Comparison of ENCODE assay signal across 1 cellular context in the genomic region with DNA sequence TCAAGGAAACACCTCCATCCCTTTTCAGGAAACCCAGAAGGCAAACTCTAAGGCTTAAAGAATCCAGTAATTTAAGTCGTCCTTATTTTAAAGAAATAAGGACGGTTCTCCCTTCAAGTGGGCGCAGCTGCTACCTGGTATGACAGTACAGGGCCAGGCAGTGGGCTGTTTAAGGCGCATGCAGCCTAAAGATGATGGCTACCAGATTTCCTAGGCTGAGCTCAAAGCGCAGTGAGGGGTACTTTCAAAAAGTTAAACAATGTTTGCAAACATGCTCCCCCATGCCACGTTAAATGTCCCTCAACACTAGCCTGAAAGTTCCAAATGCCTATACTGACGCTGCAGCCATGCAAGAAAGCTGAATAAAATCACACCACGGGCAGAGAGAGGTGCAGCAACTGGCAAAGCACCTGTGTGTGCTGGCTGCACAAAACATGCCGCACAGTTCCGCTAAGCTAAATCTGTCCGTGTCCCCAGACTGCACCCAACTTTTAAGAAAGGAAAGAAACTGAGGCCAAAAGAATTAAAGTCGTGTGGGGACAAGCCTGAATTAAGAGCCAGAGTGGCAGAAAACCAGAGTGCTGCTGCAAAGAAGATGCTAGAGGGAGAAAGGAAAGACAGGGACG.
TF ChIP-seq lines count a peak whose summit lies in the region.

No MANE protein-coding gene starts in this region.

TF ChIP-seq in H1, 55 proteins besides CTCF, POLR2A, EP300 and RAD21 (continued from another document):
- TF ChIP-seq, protein P1, sequence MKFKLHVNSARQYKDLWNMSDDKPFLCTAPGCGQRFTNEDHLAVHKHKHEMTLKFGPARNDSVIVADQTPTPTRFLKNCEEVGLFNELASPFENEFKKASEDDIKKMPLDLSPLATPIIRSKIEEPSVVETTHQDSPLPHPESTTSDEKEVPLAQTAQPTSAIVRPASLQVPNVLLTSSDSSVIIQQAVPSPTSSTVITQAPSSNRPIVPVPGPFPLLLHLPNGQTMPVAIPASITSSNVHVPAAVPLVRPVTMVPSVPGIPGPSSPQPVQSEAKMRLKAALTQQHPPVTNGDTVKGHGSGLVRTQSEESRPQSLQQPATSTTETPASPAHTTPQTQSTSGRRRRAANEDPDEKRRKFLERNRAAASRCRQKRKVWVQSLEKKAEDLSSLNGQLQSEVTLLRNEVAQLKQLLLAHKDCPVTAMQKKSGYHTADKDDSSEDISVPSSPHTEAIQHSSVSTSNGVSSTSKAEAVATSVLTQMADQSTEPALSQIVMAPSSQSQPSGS (IDR thresholded peaks at IDR 0.05; ENCODE audit: low read length): no peak
- TF ChIP-seq RFX5 (IDR thresholded peaks at IDR 0.05; ENCODE audit: borderline replicate concordance, low read depth, low read length): no peak
- TF ChIP-seq HDAC6 (IDR thresholded peaks at IDR 0.05; ENCODE audit: low read depth, low read length): no peak
- no peak for TF ChIP-seq TAF1 (IDR thresholded peaks at IDR 0.05; ENCODE audit: low read depth, low read length)
